ENCODE assay signal across 23 cellular contexts in genomic region chr12:113347107-113347506, GRCh38. TPM values are rescaled to one million over a fixed set of nuclear protein-coding genes. Genes with fewer than 3 reads are reported as not detected.
DNase-seq lines count a peak whose midpoint lies in the region; ATAC-seq, FAIRE-seq and TF ChIP-seq lines count a peak whose summit lies in the region.
"Had no signal": no experiment of that assay in that cellular context is flagged by ENCODE, and none has a peak within 500 bp of the region (broad histone marks: within the 10 kb centered on the region; RNA-seq: fewer than 3 reads in every experiment).

No MANE protein-coding gene starts in this region.

- H3K9me3 Mint-ChIP-seq in GM23338 = no peaks in the 10 kb centered on the region; the same call in 2 of the 3 replicates
- H3K9me3 Mint-ChIP-seq in endodermal cell = no peaks in the 10 kb centered on the region
- H3K9me3 Mint-ChIP-seq: T-helper 1 cell treated with Interleukin-12 subunit alpha and Interleukin-12 subunit beta and Interleukin-4 antibody, amounts not matched to agents 30 μg/mL and 1 μg/mL, for 36 hours had no signal

- H3K36me3 ChIP-seq in GM23338 (ENCODE audit: insufficient read depth) (no peaks in the 10 kb centered on the region), PC-3 (ENCODE audit: low read depth, low read length) (no peaks in the 10 kb centered on the region), endodermal cell (ENCODE audit: control insufficient read depth, insufficient read depth, low read length) (no peaks in the 10 kb centered on the region)
- H3K36me3 ChIP-seq: BE2C, MG63 had no signal

- H3K4me3 ChIP-seq in A549 (no peak overlapping the region), GM23338 (no peak overlapping the region), PC-3 (ENCODE audit: low read length) (no peak overlapping the region), endodermal cell (ENCODE audit: low read length) (no peak overlapping the region)
- H3K4me3 ChIP-seq: MG63 had no signal

- DNase-seq in A549 (ENCODE audit: low read depth in 1 of 2, low spot score in 1 of 2) (no peak), GM23338 (ENCODE audit: low spot score) (no peak), PC-3 (no peak), endodermal cell (peak; percentile 65), NCI-H446 (lab: John Stamatoyannopoulos, UW) (no peak), T-helper 9 cell (no peak), AG08396 (ENCODE audit: low spot score) (no peak)
- DNase-seq: BE2C, DMS79, GOT3, MG63, NCI-H1048, NCI-H1417 treated with DMSO at 0.1 percent for 48 hours, NCI-H187, NCI-H446 treated with DMSO at 0.1 percent for 48 hours, NCI-H526 treated with DMSO at 0.1 percent for 48 hours had no signal

- peaks cover 6% of the 10 kb centered on the region; the same call in 2 of the 3 replicates for H3K4me1 Mint-ChIP-seq in GM23338
- peaks cover 3% of the 10 kb centered on the region for H3K4me1 Mint-ChIP-seq in endodermal cell

- 81% methylated on average over 3 of the region's 3 CpGs for WGBS in A549 (ENCODE audit: missing lambda C conversion rate)
- WGBS in endodermal cell (ENCODE audit: insufficient coverage in 1 of 2, insufficient read length in 1 of 2), 2 experiments = 85 to 100% methylated on average over 1 to 3 of the region's 3 CpGs

- H3K36me3 Mint-ChIP-seq in GM23338 (ENCODE audit: low read depth) (no peaks in the 10 kb centered on the region), endodermal cell (ENCODE audit: low read depth) (no peaks in the 10 kb centered on the region)

- H3K4me3 Mint-ChIP-seq in GM23338 (no peak overlapping the region), endodermal cell (no peak overlapping the region)
- H3K4me3 Mint-ChIP-seq: T-helper 1 cell treated with Interleukin-12 subunit alpha and Interleukin-12 subunit beta and Interleukin-4 antibody, amounts not matched to agents 30 μg/mL and 1 μg/mL, for 36 hours had no signal

- H3K9ac ChIP-seq in PC-3 (ENCODE audit: low read length) (no peak overlapping the region), endodermal cell (ENCODE audit: extremely low read depth, low read length, poor library complexity, severe bottlenecking) (no peak overlapping the region)

- H3K9me3 ChIP-seq in A549 (no peaks in the 10 kb centered on the region), PC-3 (ENCODE audit: low read length) (no peaks in the 10 kb centered on the region), endodermal cell (ENCODE audit: control insufficient read depth, low read length) (no peaks in the 10 kb centered on the region)
- H3K9me3 ChIP-seq: BE2C, MG63 had no signal

- POLR2A ChIA-PET in A549 (lab: Yijun Ruan, JAX) = no interaction called here
- POLR2A ChIA-PET in PC-3 (lab: Charles Lee; ENCODE audit: unreplicated experiment) = no interaction called here

- H3K27ac ChIP-seq in A549 (no peak overlapping the region), GM23338 (ENCODE audit: low read depth) (no peak overlapping the region), PC-3 (ENCODE audit: low read length) (no peak overlapping the region), endodermal cell (ENCODE audit: low read depth, low read length) (no peak overlapping the region)

- H3K9me2 ChIP-seq in GM23338 (ENCODE audit: insufficient read depth) (no peaks in the 10 kb centered on the region), PC-3 (replicated peaks; ENCODE audit: low read length) (no peaks in the 10 kb centered on the region)

- no peaks in the 10 kb centered on the region for H3K4me1 ChIP-seq in A549
- 0 out of 2 replicates have a peak, but pooled peaks cover 5% of the 10 kb centered on the region for H3K4me1 ChIP-seq in GM23338 (ENCODE audit: insufficient read depth)
- H3K4me1 ChIP-seq in PC-3 (ENCODE audit: insufficient read depth, low read length) = no peaks in the 10 kb centered on the region
- H3K4me1 ChIP-seq in endodermal cell (ENCODE audit: control insufficient read depth, insufficient read depth, low read length) = no peaks in the 10 kb centered on the region
- H3K4me1 ChIP-seq: BE2C had no signal

- ATAC-seq in A549 (peak; percentile 52 to 65; a peak in 3 of 6 replicates), GM23338 (peak; percentile 54), PC-3 (peak; percentile 38; the same call in 1 of the 2 replicates), HG02610 (IDR thresholded peaks at IDR 0.05; ENCODE audit: unreplicated experiment) (no peak)
- ATAC-seq: Right ventricle myocardium inferior had no signal

- H4K20me1 ChIP-seq in GM23338 (replicated peaks; ENCODE audit: insufficient read depth) (no peaks in the 10 kb centered on the region), PC-3 (ENCODE audit: low read length) (no peaks in the 10 kb centered on the region)

- H3K27me3 Mint-ChIP-seq in GM23338 (ENCODE audit: insufficient read depth, low read depth, poor library complexity) (peaks cover 2% of the 10 kb centered on the region), endodermal cell (ENCODE audit: insufficient read depth) (peaks cover 3% of the 10 kb centered on the region)

- no peak for FAIRE-seq in A549 (lab: Jason Lieb, UNC)
- FAIRE-seq: GM12892 had no signal

- CTCF ChIA-PET in A549 (lab: Yijun Ruan, JAX) = interaction anchor here (0.6 kb wide), 2 partner anchors 35 to 77 kb away, joined by 3 read pairs; no protein-coding TSS in a partner anchor
- CTCF ChIA-PET in PC-3 (lab: Charles Lee) = interaction anchor here (0.7 kb wide), 1 partner anchor 33 kb away, joined by 3 read pairs; no protein-coding TSS in a partner anchor

- H3K4me2 ChIP-seq in A549 = no peak overlapping the region
- no peak overlapping the region for H3K4me2 ChIP-seq in GM23338
- no peak overlapping the region for H3K4me2 ChIP-seq in PC-3 (ENCODE audit: low read length)

- no peaks in the 10 kb centered on the region for H3K27me3 ChIP-seq in GM23338 (ENCODE audit: insufficient read depth)
- H3K27me3 ChIP-seq in PC-3 (ENCODE audit: low read length) = no peaks in the 10 kb centered on the region
- no peaks in the 10 kb centered on the region for H3K27me3 ChIP-seq in endodermal cell (ENCODE audit: control insufficient read depth, insufficient read depth, low read length, poor library complexity, severe bottlenecking)
- H3K27me3 ChIP-seq: BE2C, MG63 had no signal

- H3K27ac Mint-ChIP-seq in GM23338 = no peak overlapping the region
- H3K27ac Mint-ChIP-seq in endodermal cell = no peak overlapping the region
- H3K27ac Mint-ChIP-seq: T-helper 1 cell treated with Interleukin-12 subunit alpha and Interleukin-12 subunit beta and Interleukin-4 antibody, amounts not matched to agents 30 μg/mL and 1 μg/mL, for 36 hours had no signal

- intact Hi-C loops in PC-3 (cut with micrococcal nuclease) = no loop called here

- BruUV-seq in PC-3 (replicated peaks; lab: Mats Ljungman, UMichigan) = no TSS peak

- TF ChIP-seq POLR2A in A549 (IDR thresholded peaks at IDR 0.05; ENCODE audit: low read length) = no peak

- no peak overlapping the region for H2AFZ ChIP-seq in GM23338
- H2AFZ ChIP-seq in PC-3 (ENCODE audit: low read length) = no peak overlapping the region

- H3F3A ChIP-seq in GM23338 (replicated peaks; ENCODE audit: low read depth) (no peaks in the 10 kb centered on the region), PC-3 (ENCODE audit: low read length, unreplicated experiment) (no peaks in the 10 kb centered on the region)

- TF ChIP-seq CTCF in A549 (IDR thresholded peaks at IDR 0.05) = no peak
- TF ChIP-seq CTCF in GM23338 (conservative IDR thresholded peaks at IDR 0.05; ENCODE audit: low read depth in 2 of 2) = peak; percentile 34 to 37
- no peak for TF ChIP-seq CTCF in PC-3 (conservative IDR thresholded peaks at IDR 0.05; ENCODE audit: low read depth, low read length)
- peak; percentile 42 for TF ChIP-seq CTCF in endodermal cell (conservative IDR thresholded peaks at IDR 0.05)

- no peak for TF ChIP-seq RAD21 in A549 (conservative IDR thresholded peaks at IDR 0.05 in 1 of 2, IDR thresholded peaks at IDR 0.05 in 1 of 2)

- no peak for TF ChIP-seq EP300 in A549 (IDR thresholded peaks at IDR 0.05)

- H3K79me2 ChIP-seq in GM23338 (replicated peaks; ENCODE audit: insufficient read depth) (no peaks in the 10 kb centered on the region), PC-3 (ENCODE audit: low read length) (no peaks in the 10 kb centered on the region)

TF ChIP-seq in GM23338, 12 proteins besides CTCF, POLR2A, EP300 and RAD21 (continues in another document):
- TF ChIP-seq NANOG (IDR thresholded peaks at IDR 0.05; ENCODE audit: borderline replicate concordance) = no peak

RNA-seq across cellular contexts. Expression of gene PLBD2, which starts 11.3 kb away (rescaled TPM):
- polyA plus RNA-seq in A549 (2011; rRNA removed) = 13.2 and 22.3 TPM in 2 replicates
- polyA plus RNA-seq in A549 (2012; cell fraction: cytosol; rRNA removed) = 12.5 and 21.2 TPM in 2 replicates
- polyA plus RNA-seq in A549 (2012; cell fraction: nucleus; rRNA removed) = 30.6 and 31.6 TPM in 2 replicates
- polyA plus RNA-seq in A549 (2017; fragmentation: RNase III; extraction: RNeasy Plus Mini Kit Qiagen cat#74134 plus additional on column Dnase treatment) = 21.9 to 25.9 TPM (median 25.8 TPM) in 3 replicates
- 32.2 and 32.4 TPM in 2 replicates for polyA minus RNA-seq in A549 (2011; rRNA and poly(A)+ RNA removed)
- total RNA-seq in GM23338 (2014; rRNA removed; shearing (Covaris generic)) = 37.0 and 37.1 TPM in 2 replicates
- polyA plus RNA-seq in GM23338 (2016; fragmentation: Nextera tagmentation; extraction: Ambion mirVana) = 10.2 and 10.4 TPM in 2 replicates
- 18.8 and 38.1 TPM in 2 replicates for total RNA-seq in PC-3 (2014; rRNA removed)
- 10 to 100 TPM; 19.6 to 27.6 TPM for total RNA-seq in endodermal cell
- 25.2 TPM for polyA plus RNA-seq in endodermal cell (2013, experiment 1 of 2)
- polyA plus RNA-seq in endodermal cell (2013, experiment 2 of 2) = 24.0 TPM

RNA-seq across cellular contexts. Expression of gene SLC8B1, which starts 12.2 kb away (rescaled TPM):
- polyA plus RNA-seq in A549 (2011; rRNA removed) = 11.0 and 14.4 TPM in 2 replicates
- 11.0 and 12.7 TPM in 2 replicates for polyA plus RNA-seq in A549 (2012; cell fraction: cytosol; rRNA removed)
- 39.8 and 45.7 TPM in 2 replicates for polyA plus RNA-seq in A549 (2012; cell fraction: nucleus; rRNA removed)
- 9.7 to 12.2 TPM (median 11.3 TPM) in 3 replicates for polyA plus RNA-seq in A549 (2017; fragmentation: RNase III; extraction: RNeasy Plus Mini Kit Qiagen cat#74134 plus additional on column Dnase treatment)
- polyA minus RNA-seq in A549 (2011; rRNA and poly(A)+ RNA removed) = 13.3 and 19.5 TPM in 2 replicates
- total RNA-seq in GM23338 (2014; rRNA removed; shearing (Covaris generic)) = 8.9 and 13.4 TPM in 2 replicates
- 5.3 and 6.0 TPM in 2 replicates for polyA plus RNA-seq in GM23338 (2016; fragmentation: Nextera tagmentation; extraction: Ambion mirVana)
- total RNA-seq in PC-3 (2014; rRNA removed) = 34.1 and 50.2 TPM in 2 replicates
- 1 to 10 TPM; 6.9 to 9.1 TPM for total RNA-seq in endodermal cell
- polyA plus RNA-seq in endodermal cell (2013, experiment 1 of 2) = 8.2 TPM
- 8.4 TPM for polyA plus RNA-seq in endodermal cell (2013, experiment 2 of 2)

RNA-seq across cellular contexts. Expression of gene SDS, which starts 56.6 kb away (rescaled TPM):
- polyA plus RNA-seq in A549 (2011; rRNA removed) (3.7 and 3.9 TPM in 2 replicates), A549 (2017; fragmentation: RNase III; extraction: RNeasy Plus Mini Kit Qiagen cat#74134 plus additional on column Dnase treatment) (5.4 to 7.3 TPM (median 6.5 TPM) in 3 replicates), GM23338 (2016; fragmentation: Nextera tagmentation; extraction: Ambion mirVana) (0.57 TPM in 1 of 2 replicates, not detected in the other)
- 6.4 and 8.1 TPM in 2 replicates for polyA plus RNA-seq in A549 (2012; cell fraction: cytosol; rRNA removed)
- polyA plus RNA-seq in A549 (2012; cell fraction: nucleus; rRNA removed) = 10.0 and 10.8 TPM in 2 replicates
- polyA minus RNA-seq in A549 (2011; rRNA and poly(A)+ RNA removed) = 3.8 and 4.2 TPM in 2 replicates
- total RNA-seq in GM23338 (2014; rRNA removed; shearing (Covaris generic)) = not detected in 2 replicates
- total RNA-seq in PC-3 (2014; rRNA removed) (not detected in 2 replicates), endodermal cell (not detected)
- polyA plus RNA-seq in endodermal cell (2013, experiment 1 of 2) = not detected
- not detected for polyA plus RNA-seq in endodermal cell (2013, experiment 2 of 2)
- total RNA-seq: A172, LHCN-M2, Right ventricle myocardium inferior, SK-MEL-5 had no signal

Comparison
In these comparisons a context has a peak if more than half of its experiments do, and no peak if none do; other contexts are left out.
1. CTCF ChIP-seq: peak in GM23338 (2 of 2) and endodermal cell (single experiment); none in A549 (single experiment) and PC-3 (single experiment).